2 cellular contexts compared by ENCODE assay signal in genomic region chr6:110619275-110619908, GRCh38.
TF ChIP-seq lines count a peak whose summit lies in the region.

No MANE protein-coding gene starts in this region.

TF ChIP-seq in A549, 52 proteins besides CTCF, POLR2A, EP300 and RAD21:
- TF ChIP-seq FOSL2 (IDR thresholded peaks at IDR 0.05) (no peak), FOSL2 (CRISPR knock-in tag; IDR thresholded peaks at IDR 0.05) (no peak), USF2 (IDR thresholded peaks at IDR 0.05) (no peak), HMGXB4 (CRISPR knock-in tag; IDR thresholded peaks at IDR 0.05; ENCODE audit: borderline replicate concordance) (no peak), RFX5 (IDR thresholded peaks at IDR 0.05) (no peak), BHLHE40 (IDR thresholded peaks at IDR 0.05; ENCODE audit: low read depth, low read length) (no peak), FOSB (CRISPR knock-in tag; IDR thresholded peaks at IDR 0.05) (no peak), KDM1A (IDR thresholded peaks at IDR 0.05; ENCODE audit: low read depth) (no peak), HOXB13 (CRISPR knock-in tag; IDR thresholded peaks at IDR 0.05; ENCODE audit: low read depth) (no peak), SREBF2 (IDR thresholded peaks at IDR 0.05) (no peak), ZFP36 (IDR thresholded peaks at IDR 0.05; ENCODE audit: borderline replicate concordance, partially characterized antibody) (no peak), HOXB5 (CRISPR knock-in tag; IDR thresholded peaks at IDR 0.05) (no peak), TFCP2L1 (CRISPR knock-in tag; IDR thresholded peaks at IDR 0.05) (no peak), PBX3 (IDR thresholded peaks at IDR 0.05) (no peak)

TF ChIP-seq in IMR-90, 13 proteins besides CTCF, POLR2A, EP300 and RAD21 (continued from another document):
- TF ChIP-seq FOS (IDR thresholded peaks at IDR 0.05; ENCODE audit: low read depth, low read length) (no peak), RCOR1 (IDR thresholded peaks at IDR 0.05; ENCODE audit: insufficient replicate concordance, low read length) (no peak), SMC3 (IDR thresholded peaks at IDR 0.05; ENCODE audit: low read depth, low read length) (no peak), BHLHE40 (IDR thresholded peaks at IDR 0.05; ENCODE audit: low read depth, low read length) (no peak), NFE2L2 (IDR thresholded peaks at IDR 0.05; ENCODE audit: low read depth, low read length) (no peak), MAFK (IDR thresholded peaks at IDR 0.05; ENCODE audit: low read depth, low read length) (no peak), CEBPB (IDR thresholded peaks at IDR 0.05; ENCODE audit: low read depth, low read length) (no peak), MXI1 (IDR thresholded peaks at IDR 0.05; ENCODE audit: borderline replicate concordance, low read depth, low read length) (no peak), MAZ (IDR thresholded peaks at IDR 0.05; ENCODE audit: borderline replicate concordance, low read depth, low read length) (no peak), USF2 (IDR thresholded peaks at IDR 0.05; ENCODE audit: low read depth, low read length) (no peak), ELK1 (IDR thresholded peaks at IDR 0.05; ENCODE audit: borderline replicate concordance, low read depth, low read length) (no peak)
